21 cellular contexts compared by ENCODE assay signal in genomic region chr10:61023053-61023452, GRCh38.
"Had no signal": no experiment of that assay in that cellular context is flagged by ENCODE, and none has a peak within 500 bp of the region (broad histone marks: within the 10 kb centered on the region; RNA-seq: fewer than 3 reads in every experiment).

No MANE protein-coding gene starts in this region.

- H3K27me3 ChIP-seq: Peyer's patch, SJCRH30 had no signal

- H3K4me1 ChIP-seq: Peyer's patch, SJCRH30 had no signal

- DNase-seq: KBM-7, MV-4-11, NCI-H1048, NCI-H1105, NCI-H1417 treated with DMSO at 0.1 percent for 48 hours, NCI-H146, NCI-H1694 treated with DMSO at 0.1 percent for 48 hours, NCI-H1930, NCI-H2081, NCI-H2107, NCI-H2227 treated with DMSO at 0.1 percent for 48 hours, NCI-H524, NCI-H774, OCI-M1, PC-9, Peyer's patch, SHP77 treated with DMSO at 0.1 percent for 48 hours, SJCRH30 had no signal

- H3K4me2 ChIP-seq: PC-9 had no signal

- ATAC-seq: Right ventricle myocardium inferior, SK-N-SH treated with all-trans-retinoic acid at 6 μM for 48 hours had no signal

- H3K36me3 ChIP-seq: Peyer's patch, SJCRH30 had no signal

- H3K9me3 ChIP-seq: Peyer's patch, SJCRH30 had no signal

- H3K27ac ChIP-seq: HL-60, PC-9, Peyer's patch, SJCRH30 had no signal

- H2AFZ ChIP-seq: PC-9 had no signal

- H3K4me3 ChIP-seq: PC-9, Peyer's patch, SJCRH30 had no signal
